Comparison of ENCODE assay signal across 29 cellular contexts in genomic region chr16:50964491-50964890, GRCh38.
"Had no signal": no experiment of that assay in that cellular context is flagged by ENCODE, and none has a peak within 500 bp of the region (broad histone marks: within the 10 kb centered on the region; RNA-seq: fewer than 3 reads in every experiment).

No MANE protein-coding gene starts in this region.

- H3K9me3 Mint-ChIP-seq: dendritic cell treated with granulocyte-macrophage colony-stimulating factor and Interleukin-4, amounts not matched to agents 40 ng/mL and 50 ng/mL, for 4 days; effector memory CD8-positive, alpha-beta T cell; endodermal cell had no signal

- H3K27ac ChIP-seq: colonic mucosa, coronary artery, dorsolateral prefrontal cortex, epithelial cell of prostate, esophagus muscularis mucosa, esophagus squamous epithelium, foreskin keratinocyte, gastrocnemius medialis, gastroesophageal sphincter, heart left ventricle, heart right ventricle had no signal

- H3K9me3 ChIP-seq: colonic mucosa, esophagus muscularis mucosa, esophagus squamous epithelium, gastrocnemius medialis, gastroesophageal sphincter, heart left ventricle, heart right ventricle had no signal

- H3K36me3 ChIP-seq: colonic mucosa, esophagus muscularis mucosa, esophagus squamous epithelium, gastrocnemius medialis, gastroesophageal sphincter, heart left ventricle, heart right ventricle had no signal

- H3K4me3 ChIP-seq: colonic mucosa, coronary artery, dorsolateral prefrontal cortex, esophagus muscularis mucosa, esophagus squamous epithelium, gastrocnemius medialis, gastroesophageal sphincter, heart left ventricle, heart right ventricle had no signal

- H3K4me3 Mint-ChIP-seq: dendritic cell treated with granulocyte-macrophage colony-stimulating factor and Interleukin-4, amounts not matched to agents 40 ng/mL and 50 ng/mL, for 4 days; effector memory CD8-positive, alpha-beta T cell; endodermal cell had no signal

- ATAC-seq: effector memory CD8-positive, alpha-beta T cell; esophagus mucosa; foreskin keratinocyte; gastrocnemius medialis; gastroesophageal sphincter; heart left ventricle; heart right ventricle had no signal

- H3K4me1 Mint-ChIP-seq: endodermal cell had no signal

- H3K4me1 ChIP-seq: colonic mucosa, esophagus muscularis mucosa, esophagus squamous epithelium, foreskin keratinocyte, gastrocnemius medialis, gastroesophageal sphincter, heart left ventricle, heart right ventricle had no signal

- H3K27ac Mint-ChIP-seq: dendritic cell treated with granulocyte-macrophage colony-stimulating factor and Interleukin-4, amounts not matched to agents 40 ng/mL and 50 ng/mL, for 4 days; effector memory CD8-positive, alpha-beta T cell; endodermal cell had no signal

- FAIRE-seq: colon, endometrium, endothelial cell of umbilical vein, frontal cortex had no signal

- DNase-seq: colonic mucosa; cortex of kidney; dermis blood vessel endothelial cell; dorsolateral prefrontal cortex; effector CD4-positive, alpha-beta T cell; effector CD8-positive, alpha-beta T cell; effector memory CD4-positive, alpha-beta T cell; effector memory CD8-positive, alpha-beta T cell; endodermal cell; erythroblast; esophagus squamous epithelium; foreskin fibroblast; foreskin keratinocyte; foreskin melanocyte; gastrocnemius medialis; glutamatergic neuron; head of caudate nucleus; heart left ventricle; heart right ventricle had no signal

- H3K27me3 ChIP-seq: colonic mucosa, esophagus muscularis mucosa, foreskin keratinocyte, gastrocnemius medialis, gastroesophageal sphincter had no signal
